18 cellular contexts compared by ENCODE assay signal in the genomic region with DNA sequence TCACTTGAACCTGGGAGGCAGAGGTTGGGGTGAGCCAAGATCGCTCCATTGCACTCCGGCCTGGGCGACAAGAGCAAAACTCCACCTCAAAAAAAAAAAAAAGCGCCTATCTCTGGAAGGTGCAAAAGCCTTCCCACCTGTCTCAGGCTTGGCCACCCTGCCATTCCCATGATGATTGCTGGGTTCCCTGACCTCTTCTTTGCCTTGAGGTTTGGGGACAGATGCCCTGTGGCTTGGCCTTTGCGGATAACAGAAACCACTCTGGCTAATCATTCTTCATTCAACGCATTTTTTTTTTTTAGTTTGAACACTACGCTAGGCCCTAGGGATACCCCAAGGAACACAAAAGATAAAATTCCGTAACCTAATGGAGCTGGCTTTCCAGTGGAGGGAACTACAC.
"Had no signal": no experiment of that assay in that cellular context is flagged by ENCODE, and none has a peak within 500 bp of the region (broad histone marks: within the 10 kb centered on the region; RNA-seq: fewer than 3 reads in every experiment).

No MANE protein-coding gene starts in this region.

- H3K9me3 ChIP-seq: left lung, sigmoid colon, thoracic aorta, vagina had no signal

- H3K4me3 ChIP-seq: left lung, sigmoid colon, thoracic aorta, vagina had no signal

- H3K27ac Mint-ChIP-seq: activated CD4-positive, alpha-beta T cell treated with anti-CD3 and anti-CD28 coated beads, Interleukin-2, amount 10 ng/mL, durations not matched to agents 7 days and 5 days; activated CD8-positive, alpha-beta memory T cell treated with anti-CD3 and anti-CD28 coated beads, Interleukin-2, amount 10 ng/mL, durations not matched to agents 7 days and 5 days; nephron had no signal

- H3K4me3 Mint-ChIP-seq: activated CD4-positive, alpha-beta T cell treated with anti-CD3 and anti-CD28 coated beads, Interleukin-2, amount 10 ng/mL, durations not matched to agents 7 days and 5 days; activated CD8-positive, alpha-beta memory T cell treated with anti-CD3 and anti-CD28 coated beads, Interleukin-2, amount 10 ng/mL, durations not matched to agents 7 days and 5 days; activated CD8-positive, alpha-beta T cell treated with anti-CD3 and anti-CD28 coated beads for 36 hours; activated naive CD8-positive, alpha-beta T cell; nephron; type B pancreatic cell had no signal

- H3K27ac ChIP-seq: foreskin keratinocyte, left lung, sigmoid colon had no signal

- H3K27me3 Mint-ChIP-seq: activated CD4-positive, alpha-beta T cell treated with anti-CD3 and anti-CD28 coated beads, Interleukin-2, amount 10 ng/mL, durations not matched to agents 7 days and 5 days; activated CD8-positive, alpha-beta memory T cell treated with anti-CD3 and anti-CD28 coated beads, Interleukin-2, amount 10 ng/mL, durations not matched to agents 7 days and 5 days; activated CD8-positive, alpha-beta T cell treated with anti-CD3 and anti-CD28 coated beads for 36 hours; activated naive CD8-positive, alpha-beta T cell; type B pancreatic cell had no signal

- DNase-seq: activated CD4-positive, alpha-beta T cell treated with anti-CD3 and anti-CD28 coated beads, Interleukin-2, amount 10 ng/mL, durations not matched to agents 7 days and 5 days; activated CD8-positive, alpha-beta memory T cell treated with anti-CD3 and anti-CD28 coated beads, Interleukin-2, amount 10 ng/mL, durations not matched to agents 7 days and 5 days; activated CD8-positive, alpha-beta T cell treated with anti-CD3 and anti-CD28 coated beads for 36 hours; activated T-cell treated with anti-CD3 and anti-CD28 coated beads for 4 hours; cerebellar nuclear complex; cortex of kidney; midbrain; occipital lobe; sigmoid colon; stimulated activated CD4-positive, alpha-beta T cell treated with anti-CD3 and anti-CD28 coated beads, Interleukin-4, amount 100 ng/mL, for 1 hour; stimulated activated naive CD4-positive, alpha-beta T cell treated with Interleukin-2 at 50 U/mL for 16 hours had no signal

- H3K4me1 ChIP-seq: sigmoid colon had no signal

- H3K27me3 ChIP-seq: foreskin keratinocyte, left lung, sigmoid colon, vagina had no signal

- H3K36me3 ChIP-seq: left lung, sigmoid colon, thoracic aorta, vagina had no signal

- H3K4me1 Mint-ChIP-seq: nephron had no signal

- H3K36me3 Mint-ChIP-seq: activated CD8-positive, alpha-beta memory T cell treated with anti-CD3 and anti-CD28 coated beads, Interleukin-2, amount 10 ng/mL, durations not matched to agents 7 days and 5 days; activated naive CD8-positive, alpha-beta T cell; type B pancreatic cell had no signal

- H3K9me3 Mint-ChIP-seq: activated CD4-positive, alpha-beta T cell treated with anti-CD3 and anti-CD28 coated beads, Interleukin-2, amount 10 ng/mL, durations not matched to agents 7 days and 5 days; activated CD8-positive, alpha-beta T cell treated with anti-CD3 and anti-CD28 coated beads for 36 hours; nephron; type B pancreatic cell had no signal
